2 cellular contexts compared by ENCODE assay signal in the genomic region with DNA sequence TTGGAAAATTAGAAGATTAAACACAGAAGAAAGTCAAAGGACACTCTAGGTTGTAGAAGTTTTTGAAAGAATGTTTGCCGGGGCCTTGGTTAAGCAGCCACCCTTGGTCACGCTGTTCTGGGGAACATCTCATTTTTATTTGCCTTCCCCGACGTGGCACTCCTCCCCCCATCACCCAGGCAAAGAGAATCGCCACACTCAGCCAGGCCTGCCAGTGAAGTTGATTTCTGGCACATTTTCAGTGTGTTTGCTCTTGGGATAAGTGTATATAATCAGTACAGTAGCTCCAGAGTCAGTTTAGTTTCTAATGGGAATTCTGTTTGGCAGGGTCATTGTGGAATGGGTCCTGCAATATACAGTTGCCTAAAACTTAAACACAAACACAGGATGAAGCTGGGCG.
TF ChIP-seq lines count a peak whose summit lies in the region.

No MANE protein-coding gene starts in this region.

TF ChIP-seq in IMR-90, 13 proteins besides CTCF, POLR2A, EP300 and RAD21:
- TF ChIP-seq FOS (IDR thresholded peaks at IDR 0.05; ENCODE audit: low read depth, low read length) (no peak), CHD1 (IDR thresholded peaks at IDR 0.05; ENCODE audit: low read depth, low read length) (no peak), CEBPB (IDR thresholded peaks at IDR 0.05; ENCODE audit: low read depth, low read length) (no peak), NFE2L2 (IDR thresholded peaks at IDR 0.05; ENCODE audit: low read depth, low read length) (no peak), RFX5 (IDR thresholded peaks at IDR 0.05; ENCODE audit: low read depth, low read length) (no peak), MXI1 (IDR thresholded peaks at IDR 0.05; ENCODE audit: borderline replicate concordance, low read depth, low read length) (no peak), MAFK (IDR thresholded peaks at IDR 0.05; ENCODE audit: low read depth, low read length) (no peak), SMC3 (IDR thresholded peaks at IDR 0.05; ENCODE audit: low read depth, low read length) (no peak), RCOR1 (IDR thresholded peaks at IDR 0.05; ENCODE audit: insufficient replicate concordance, low read length) (no peak), BHLHE40 (IDR thresholded peaks at IDR 0.05; ENCODE audit: low read depth, low read length) (no peak), MAZ (IDR thresholded peaks at IDR 0.05; ENCODE audit: borderline replicate concordance, low read depth, low read length) (no peak)
- TF ChIP-seq, protein P1, sequence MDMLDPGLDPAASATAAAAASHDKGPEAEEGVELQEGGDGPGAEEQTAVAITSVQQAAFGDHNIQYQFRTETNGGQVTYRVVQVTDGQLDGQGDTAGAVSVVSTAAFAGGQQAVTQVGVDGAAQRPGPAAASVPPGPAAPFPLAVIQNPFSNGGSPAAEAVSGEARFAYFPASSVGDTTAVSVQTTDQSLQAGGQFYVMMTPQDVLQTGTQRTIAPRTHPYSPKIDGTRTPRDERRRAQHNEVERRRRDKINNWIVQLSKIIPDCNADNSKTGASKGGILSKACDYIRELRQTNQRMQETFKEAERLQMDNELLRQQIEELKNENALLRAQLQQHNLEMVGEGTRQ (IDR thresholded peaks at IDR 0.05; ENCODE audit: low read depth, low read length), result no peak
- TF ChIP-seq, protein P2, sequence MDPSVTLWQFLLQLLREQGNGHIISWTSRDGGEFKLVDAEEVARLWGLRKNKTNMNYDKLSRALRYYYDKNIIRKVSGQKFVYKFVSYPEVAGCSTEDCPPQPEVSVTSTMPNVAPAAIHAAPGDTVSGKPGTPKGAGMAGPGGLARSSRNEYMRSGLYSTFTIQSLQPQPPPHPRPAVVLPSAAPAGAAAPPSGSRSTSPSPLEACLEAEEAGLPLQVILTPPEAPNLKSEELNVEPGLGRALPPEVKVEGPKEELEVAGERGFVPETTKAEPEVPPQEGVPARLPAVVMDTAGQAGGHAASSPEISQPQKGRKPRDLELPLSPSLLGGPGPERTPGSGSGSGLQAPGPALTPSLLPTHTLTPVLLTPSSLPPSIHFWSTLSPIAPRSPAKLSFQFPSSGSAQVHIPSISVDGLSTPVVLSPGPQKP (IDR thresholded peaks at IDR 0.05; ENCODE audit: borderline replicate concordance, low read depth, low read length), result no peak

TF ChIP-seq in K562, 482 proteins besides CTCF, POLR2A, EP300 and RAD21:
- TF ChIP-seq ZKSCAN8 (CRISPR knock-in tag; IDR thresholded peaks at IDR 0.05) (0 out of 2 replicates have a peak, but pooled peaks have one; percentile 8), ZBTB1 (CRISPR knock-in tag; IDR thresholded peaks at IDR 0.05; ENCODE audit: borderline replicate concordance, low read depth) (no peak)
- TF ChIP-seq, protein P3, sequence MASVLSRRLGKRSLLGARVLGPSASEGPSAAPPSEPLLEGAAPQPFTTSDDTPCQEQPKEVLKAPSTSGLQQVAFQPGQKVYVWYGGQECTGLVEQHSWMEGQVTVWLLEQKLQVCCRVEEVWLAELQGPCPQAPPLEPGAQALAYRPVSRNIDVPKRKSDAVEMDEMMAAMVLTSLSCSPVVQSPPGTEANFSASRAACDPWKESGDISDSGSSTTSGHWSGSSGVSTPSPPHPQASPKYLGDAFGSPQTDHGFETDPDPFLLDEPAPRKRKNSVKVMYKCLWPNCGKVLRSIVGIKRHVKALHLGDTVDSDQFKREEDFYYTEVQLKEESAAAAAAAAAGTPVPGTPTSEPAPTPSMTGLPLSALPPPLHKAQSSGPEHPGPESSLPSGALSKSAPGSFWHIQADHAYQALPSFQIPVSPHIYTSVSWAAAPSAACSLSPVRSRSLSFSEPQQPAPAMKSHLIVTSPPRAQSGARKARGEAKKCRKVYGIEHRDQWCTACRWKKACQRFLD (CRISPR knock-in tag; IDR thresholded peaks at IDR 0.05), result 0 out of 2 replicates have a peak, but pooled peaks have one; percentile 3
- TF ChIP-seq, protein P4, sequence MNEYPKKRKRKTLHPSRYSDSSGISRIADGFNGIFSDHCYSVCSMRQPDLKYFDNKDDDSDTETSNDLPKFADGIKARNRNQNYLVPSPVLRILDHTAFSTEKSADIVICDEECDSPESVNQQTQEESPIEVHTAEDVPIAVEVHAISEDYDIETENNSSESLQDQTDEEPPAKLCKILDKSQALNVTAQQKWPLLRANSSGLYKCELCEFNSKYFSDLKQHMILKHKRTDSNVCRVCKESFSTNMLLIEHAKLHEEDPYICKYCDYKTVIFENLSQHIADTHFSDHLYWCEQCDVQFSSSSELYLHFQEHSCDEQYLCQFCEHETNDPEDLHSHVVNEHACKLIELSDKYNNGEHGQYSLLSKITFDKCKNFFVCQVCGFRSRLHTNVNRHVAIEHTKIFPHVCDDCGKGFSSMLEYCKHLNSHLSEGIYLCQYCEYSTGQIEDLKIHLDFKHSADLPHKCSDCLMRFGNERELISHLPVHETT (CRISPR knock-in tag; conservative IDR thresholded peaks at IDR 0.05 in 1 of 2, IDR thresholded peaks at IDR 0.05 in 1 of 2), result 0 out of 4 replicates have a peak, but pooled peaks of 1 of the 2 experiments have one; percentile 7
TF ChIP-seq in K562: peak in this region for 3.
